8 cellular contexts compared by ENCODE assay signal in genomic region chr20:50762435-50763201, GRCh38. TPM values are rescaled to one million over a fixed set of nuclear protein-coding genes. Genes with fewer than 3 reads are reported as not detected.
A peak's percentile ranks its signal among the peaks of the same experiment; 100 is the strongest.
DNase-seq lines count a peak whose midpoint lies in the region; ATAC-seq and TF ChIP-seq lines count a peak whose summit lies in the region.

No MANE protein-coding gene starts in this region.

- H3K9me3 ChIP-seq in Panc1 (ENCODE audit: control insufficient read depth, insufficient read depth, low read depth, low read length) (no peaks in the 10 kb centered on the region), osteoblast (ENCODE audit: low read depth, low read length) (no peaks in the 10 kb centered on the region)

- H3K27ac ChIP-seq in Panc1 (ENCODE audit: low read length) (peak overlapping the region; percentile 99), osteoblast (ENCODE audit: low read depth, low read length) (peak overlapping the region; percentile 46)

- peak overlapping the region; percentile 37 for H2AFZ ChIP-seq in osteoblast (ENCODE audit: low read length)

- H3K79me2 ChIP-seq in osteoblast (ENCODE audit: insufficient read depth, low read length), result no peaks in the 10 kb centered on the region

- intact Hi-C loops in Panc1 (cut with micrococcal nuclease; ENCODE audit: unreplicated experiment), result no loop called here

- TF ChIP-seq CTCF in Panc1 (IDR thresholded peaks at IDR 0.05) (no peak), fibroblast of villous mesenchyme (IDR thresholded peaks at IDR 0.05; ENCODE audit: insufficient read depth, low read depth, low read length) (no peak), osteoblast (IDR thresholded peaks at IDR 0.05; ENCODE audit: extremely low read depth, low read depth, low read length) (no peak), GM20000 (IDR thresholded peaks at IDR 0.05; ENCODE audit: extremely low read depth, missing control alignments) (no peak)

- in situ Hi-C loops in Panc1 (cut with HindIII; ENCODE audit: low pct_unique_long_range_greater_than_20kb, low sequenced_read_pairs), result no loop called here

- DNase-seq in Ammon's horn (ENCODE audit: low spot score) (peak; percentile 83), Panc1 (ENCODE audit: low read depth, low spot score) (peak; percentile 79), fibroblast of villous mesenchyme (ENCODE audit: low read depth) (peak; percentile 73), osteoblast (ENCODE audit: insufficient read length, low spot score, missing footprints) (peak; percentile 62), OCI-M1 (lab: John Stamatoyannopoulos, UW) (no peak), GM20000 (ENCODE audit: low spot score) (no peak)

- H3K27me3 ChIP-seq in Panc1 (ENCODE audit: control insufficient read depth, insufficient read depth, low read length) (no peaks in the 10 kb centered on the region), osteoblast (ENCODE audit: insufficient read depth, low read length) (no peaks in the 10 kb centered on the region)

- CTCF ChIA-PET in Panc1 (lab: Charles Lee), result no interaction called here

- H3K36me3 ChIP-seq in Panc1 (ENCODE audit: control insufficient read depth, insufficient read depth, low read length) (no peaks in the 10 kb centered on the region), osteoblast (ENCODE audit: insufficient read depth, low read length) (no peaks in the 10 kb centered on the region)

- ATAC-seq in Panc1, result peak; percentile 52
- no peak for ATAC-seq in GM18870 (IDR thresholded peaks at IDR 0.05; ENCODE audit: unreplicated experiment)
- ATAC-seq in HG02798 (IDR thresholded peaks at IDR 0.05; ENCODE audit: poor library complexity, unreplicated experiment), result no peak

- peak overlapping the region; percentile 65 for H3K4me2 ChIP-seq in osteoblast (ENCODE audit: insufficient read depth, low read length)

- H4K20me1 ChIP-seq in osteoblast (ENCODE audit: insufficient read depth, low read length), result no peaks in the 10 kb centered on the region

- H3K4me1 ChIP-seq in Panc1 (ENCODE audit: control insufficient read depth, insufficient read depth, low read length) (peaks cover 76% of the 10 kb centered on the region), osteoblast (ENCODE audit: insufficient read depth, low read length) (peaks cover 27% of the 10 kb centered on the region)

- BruUV-seq in Panc1 (replicated peaks; lab: Mats Ljungman, UMichigan), result no TSS peak

- peak overlapping the region in 1 of 2 experiments; percentile 2; a peak in 1 of 4 replicates for H3K4me3 ChIP-seq in Panc1 (ENCODE audit: low read depth in 2 of 2, low read length in 2 of 2)
- no peak overlapping the region for H3K4me3 ChIP-seq in fibroblast of villous mesenchyme (ENCODE audit: low read depth, low read length)
- no peak overlapping the region for H3K4me3 ChIP-seq in osteoblast (ENCODE audit: insufficient read depth, low read length)

- POLR2A ChIA-PET in Panc1 (lab: Charles Lee), result interaction anchor here (0.6 kb wide), 1 partner anchor 19 kb away, joined by 11 read pairs; no protein-coding TSS in a partner anchor

RNA-seq across cellular contexts. Expression of gene PARD6B, which starts 31.2 kb away (rescaled TPM):
- total RNA-seq in Panc1 (2021; ENCODE audit: unreplicated experiment), result 132 TPM
- 11.2 TPM for polyA plus RNA-seq in Panc1 (2012; ENCODE audit: insufficient read length)
- 1.6 and 6.5 TPM in 2 replicates for total RNA-seq in fibroblast of villous mesenchyme
- 0.72 and 0.88 TPM in 2 replicates for total RNA-seq in osteoblast

RNA-seq across cellular contexts. Expression of gene BCAS4, which starts 32.2 kb away (rescaled TPM):
- total RNA-seq in Panc1 (2021; ENCODE audit: unreplicated experiment) (34.8 TPM), fibroblast of villous mesenchyme (7.3 and 11.9 TPM in 2 replicates), osteoblast (2.4 and 2.9 TPM in 2 replicates)
- polyA plus RNA-seq in Panc1 (2012; ENCODE audit: insufficient read length), result 76.6 TPM

Comparison
In these comparisons a context has a peak if more than half of its experiments do, and no peak if none do; other contexts are left out.
1. DNase-seq: peak in Ammon's horn (single experiment), Panc1 (single experiment), fibroblast of villous mesenchyme (single experiment) and osteoblast (single experiment); none in OCI-M1 (single experiment) and GM20000 (single experiment).
2. RNA of gene PARD6B, which starts 31.2 kb away (total RNA-seq): 132 TPM in Panc1 (single experiment); 1.6 to 6.5 TPM in fibroblast of villous mesenchyme and 0.72 to 0.88 TPM in osteoblast; every median in the first group is over 10 times any median in the second.